34 cellular contexts compared by ENCODE assay signal in the genomic region with DNA sequence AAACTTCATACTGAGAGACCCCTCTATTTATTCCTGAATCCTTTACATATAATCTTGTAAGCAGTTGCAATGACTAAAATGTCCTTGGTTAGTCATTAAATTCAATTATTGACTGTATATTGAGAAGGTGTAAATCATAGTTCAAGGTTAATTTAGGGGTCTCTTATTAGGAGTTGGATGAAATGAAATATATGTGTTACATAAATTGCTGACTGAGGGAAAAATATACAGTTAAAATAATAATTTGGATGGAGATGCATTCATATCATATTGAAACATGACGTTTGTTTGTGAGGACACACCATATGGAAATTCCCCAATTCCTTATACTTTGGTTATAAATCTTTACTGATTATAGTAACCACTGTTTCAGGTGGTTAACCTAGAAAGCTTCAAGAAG.
"Had no signal": no experiment of that assay in that cellular context is flagged by ENCODE, and none has a peak within 500 bp of the region (broad histone marks: within the 10 kb centered on the region; RNA-seq: fewer than 3 reads in every experiment).

No MANE protein-coding gene starts in this region.

- H3K9me3 ChIP-seq: adrenal gland, body of pancreas, breast epithelium had no signal

- H3K27me3 ChIP-seq: adrenal gland, body of pancreas, brain microvascular endothelial cell, breast epithelium had no signal

- H3K27ac ChIP-seq: adrenal gland, body of pancreas, brain microvascular endothelial cell, breast epithelium, VCaP had no signal

- H3K4me3 ChIP-seq: adrenal gland, body of pancreas, breast epithelium had no signal

- H3K36me3 ChIP-seq: adrenal gland, brain microvascular endothelial cell, breast epithelium had no signal

- DNase-seq: activated B cell treated with CpG ODN at 0.5 μM for 24 hours; activated CD4-positive, alpha-beta memory T cell treated with anti-CD3 and anti-CD28 coated beads for 36 hours; activated CD4-positive, alpha-beta T cell treated with anti-CD3 and anti-CD28 coated beads for 4 hours; activated CD4-positive, alpha-beta T cell treated with anti-CD3 and anti-CD28 coated beads, Interleukin-2, amount 10 ng/mL, durations not matched to agents 24 days and 14 days; activated CD4-positive, alpha-beta T cell treated with anti-CD3 and anti-CD28 coated beads, Interleukin-2, amount 50 U/mL, for 1 hour; activated CD4-positive, alpha-beta T cell treated with anti-CD3 and anti-CD28 coated beads, Interleukin-2, amount 50 U/mL, for 4 hours; activated CD4-positive, CD25-positive, alpha-beta regulatory T cell treated with anti-CD3 and anti-CD28 coated beads, Interleukin-2, amount 50 U/mL, for 72 hours; activated CD8-positive, alpha-beta memory T cell treated with anti-CD3 and anti-CD28 coated beads, Interleukin-2, amount 50 U/mL, for 4 hours; activated CD8-positive, alpha-beta T cell treated with anti-CD3 and anti-CD28 coated beads for 36 hours; activated effector memory CD4-positive, alpha-beta T cell treated with anti-CD3 and anti-CD28 coated beads, Interleukin-2, amount 50 U/mL, for 16 hours; activated gamma-delta T cell treated with Interleukin-2 at 50 U/mL for 16 hours; activated naive CD4-positive, alpha-beta T cell; activated naive CD4-positive, alpha-beta T cell treated with anti-CD3 and anti-CD28 coated beads for 36 hours; activated naive CD4-positive, alpha-beta T cell treated with anti-CD3 and anti-CD28 coated beads, Interleukin-2, amount 50 U/mL, for 16 hours; activated naive CD8-positive, alpha-beta T cell treated with anti-CD3 and anti-CD28 coated beads for 36 hours; activated T-cell treated with anti-CD3 and anti-CD28 coated beads for 4 hours; activated T-cell treated with anti-CD3 and anti-CD28 coated beads, Interleukin-2, amount 50 U/mL, for 1 hour; activated T-cell treated with anti-CD3 and anti-CD28 coated beads, Interleukin-2, amount 50 U/mL, for 4 hours; activated T-cell treated with anti-CD3 and anti-CD28 coated beads, Interleukin-2, amount 50 U/mL, for 72 hours; adrenal gland; amniotic stem cell; aorta; body of pancreas; brain microvascular endothelial cell; central memory CD4-positive, alpha-beta T cell; T-helper 2 cell; T-helper 9 cell had no signal

- FAIRE-seq: astrocyte, colon, TTC549 had no signal

- H3K4me1 ChIP-seq: adrenal gland, breast epithelium had no signal

- ATAC-seq: activated CD8-positive, alpha-beta T cell treated with anti-CD3 and anti-CD28 coated beads for 36 hours; activated naive CD4-positive, alpha-beta T cell treated with anti-CD3 and anti-CD28 coated beads, Interleukin-2, amount 50 U/mL, for 72 hours; activated T-cell treated with anti-CD3 and anti-CD28 coated beads, Interleukin-2, amount 50 U/mL, for 4 hours; activated T-cell treated with anti-CD3 and anti-CD28 coated beads, Interleukin-2, amount 50 U/mL, for 72 hours; activated T-helper 17 cell treated with anti-CD3 and anti-CD28 coated beads, Interleukin-2, amount 50 U/mL, for 72 hours; body of pancreas had no signal
